15 cellular contexts compared by ENCODE assay signal in the genomic region with DNA sequence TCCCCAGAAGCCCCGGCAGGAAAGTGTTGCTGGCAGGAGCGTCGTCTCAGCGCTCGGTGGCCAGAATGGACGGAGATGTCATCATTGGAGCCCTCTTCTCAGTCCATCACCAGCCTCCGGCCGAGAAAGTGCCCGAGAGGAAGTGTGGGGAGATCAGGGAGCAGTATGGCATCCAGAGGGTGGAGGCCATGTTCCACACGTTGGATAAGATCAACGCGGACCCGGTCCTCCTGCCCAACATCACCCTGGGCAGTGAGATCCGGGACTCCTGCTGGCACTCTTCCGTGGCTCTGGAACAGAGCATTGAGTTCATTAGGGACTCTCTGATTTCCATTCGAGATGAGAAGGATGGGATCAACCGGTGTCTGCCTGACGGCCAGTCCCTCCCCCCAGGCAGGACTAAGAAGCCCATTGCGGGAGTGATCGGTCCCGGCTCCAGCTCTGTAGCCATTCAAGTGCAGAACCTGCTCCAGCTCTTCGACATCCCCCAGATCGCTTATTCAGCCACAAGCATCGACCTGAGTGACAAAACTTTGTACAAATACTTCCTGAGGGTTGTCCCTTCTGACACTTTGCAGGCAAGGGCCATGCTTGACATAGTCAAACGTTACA. TPM values are rescaled to one million over a fixed set of nuclear protein-coding genes. Genes with fewer than 3 reads are reported as not detected.
"Had no signal": no experiment of that assay in that cellular context is flagged by ENCODE, and none has a peak within 500 bp of the region (broad histone marks: within the 10 kb centered on the region; RNA-seq: fewer than 3 reads in every experiment).

No MANE protein-coding gene starts in this region.

- H3K4me3 ChIP-seq: left ventricle myocardium inferior, right atrium auricular region, skin epidermis, tibial artery, vagina had no signal

- H3K36me3 Mint-ChIP-seq: T-cell had no signal

- H3K9me3 Mint-ChIP-seq: activated naive CD4-positive, alpha-beta T cell treated with anti-CD3 and anti-CD28 coated beads for 36 hours; activated T-helper 1 cell treated with anti-CD3 and anti-CD28 coated beads, Interleukin-12 subunit alpha, Interleukin-12 subunit beta, Interleukin-2, Interleukin-4 antibody, amounts not matched to agents 30 ng/mL and 10 ng/mL and 1 ng/mL, durations not matched to agents 14 hours and 24 hours and 36 hours had no signal

- H3K9me3 ChIP-seq: left ventricle myocardium inferior, right atrium auricular region, tibial artery, vagina had no signal

- ATAC-seq: T-cell had no signal

- H3K4me3 Mint-ChIP-seq: activated naive CD4-positive, alpha-beta T cell treated with anti-CD3 and anti-CD28 coated beads for 36 hours; activated T-helper 1 cell treated with anti-CD3 and anti-CD28 coated beads, Interleukin-12 subunit alpha, Interleukin-12 subunit beta, Interleukin-2, Interleukin-4 antibody, amounts not matched to agents 30 ng/mL and 10 ng/mL and 1 ng/mL, durations not matched to agents 14 hours and 24 hours and 36 hours had no signal

- H3K27me3 ChIP-seq: vagina had no signal

- DNase-seq: activated naive CD4-positive, alpha-beta T cell treated with anti-CD3 and anti-CD28 coated beads for 36 hours; cortex of kidney; effector memory CD4-positive, alpha-beta T cell; hippocampal formation; left ventricle myocardium inferior; T-cell; T1000; tibial artery had no signal

- H3K4me1 ChIP-seq: right atrium auricular region, vagina had no signal

- H3K36me3 ChIP-seq: left ventricle myocardium inferior, right atrium auricular region, tibial artery, vagina had no signal

- H3K27ac Mint-ChIP-seq: activated naive CD4-positive, alpha-beta T cell treated with anti-CD3 and anti-CD28 coated beads for 36 hours; activated T-helper 1 cell treated with anti-CD3 and anti-CD28 coated beads, Interleukin-12 subunit alpha, Interleukin-12 subunit beta, Interleukin-2, Interleukin-4 antibody, amounts not matched to agents 30 ng/mL and 10 ng/mL and 1 ng/mL, durations not matched to agents 14 hours and 24 hours and 36 hours; T-cell had no signal

- H3K27ac ChIP-seq: left ventricle myocardium inferior, right atrium auricular region, skin epidermis, tibial artery, vagina had no signal

RNA-seq across cellular contexts. Expression of a gene that starts 0.8 kb away (rescaled TPM):
- total RNA-seq: activated naive CD4-positive, alpha-beta T cell treated with anti-CD3 and anti-CD28 coated beads for 36 hours; activated T-helper 1 cell treated with anti-CD3 and anti-CD28 coated beads, Interleukin-12 subunit alpha, Interleukin-12 subunit beta, Interleukin-2, Interleukin-4 antibody, amounts not matched to agents 30 ng/mL and 10 ng/mL and 1 ng/mL, durations not matched to agents 14 hours and 24 hours and 36 hours; epithelial cell of proximal tubule; mesenteric fat pad; T-cell; vagina had no signal
- polyA plus RNA-seq: keratinocyte had no signal
